ENCODE assay signal across 14 cellular contexts in the genomic region with DNA sequence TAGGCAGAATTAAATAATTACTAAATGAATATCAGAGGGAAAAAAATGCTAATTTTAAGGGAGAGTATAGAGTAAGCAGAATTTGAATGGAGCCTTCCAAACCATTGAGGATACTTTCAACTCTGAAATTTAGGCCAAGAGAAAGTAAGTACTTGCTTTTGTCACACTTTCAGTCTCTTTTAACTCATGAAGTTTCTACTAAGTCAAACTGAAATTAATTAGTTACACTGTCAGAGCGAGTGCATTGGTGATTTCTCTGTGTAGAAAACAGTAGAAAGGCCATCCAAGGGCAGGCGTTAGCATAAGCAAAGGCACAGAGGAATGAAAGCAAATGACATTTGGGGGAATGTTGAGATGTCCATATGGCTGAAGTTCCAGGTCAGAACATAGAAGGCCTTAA.
DNase-seq lines count a peak whose midpoint lies in the region; ATAC-seq and TF ChIP-seq lines count a peak whose summit lies in the region.
"Had no signal": no experiment of that assay in that cellular context is flagged by ENCODE, and none has a peak within 500 bp of the region (broad histone marks: within the 10 kb centered on the region; RNA-seq: fewer than 3 reads in every experiment).

No MANE protein-coding gene starts in this region.

- peak; percentile 87 for ATAC-seq in GM19395 (IDR thresholded peaks at IDR 0.05; ENCODE audit: unreplicated experiment)
- peak; percentile 82 for ATAC-seq in HG02798 (IDR thresholded peaks at IDR 0.05; ENCODE audit: poor library complexity, unreplicated experiment)
- peak; percentile 71 for ATAC-seq in HG03442 (IDR thresholded peaks at IDR 0.05; ENCODE audit: unreplicated experiment)

- DNase-seq in GM12865 (ENCODE audit: low read depth) = peak; percentile 52
- no peak for DNase-seq in NCI-H2081 treated with DMSO at 0.1 percent for 48 hours (lab: John Stamatoyannopoulos, UW)
- DNase-seq in mesenteric fat pad (ENCODE audit: low spot score) = no peak
- DNase-seq in DMS79 treated with DMSO at 0.1 percent for 48 hours (lab: John Stamatoyannopoulos, UW) = no peak
- DNase-seq in globus pallidus (ENCODE audit: low spot score) = no peak
- DNase-seq: ACHN; activated CD4-positive, alpha-beta memory T cell treated with anti-CD3 and anti-CD28 coated beads, Interleukin-2, amount 10 ng/mL, durations not matched to agents 7 days and 5 days; EL; NCI-H1436; NK-92 treated with Interleukin-12 subunit alpha and Interleukin-12 subunit beta, amount 100 ng/mL, for 24 hours had no signal

- TF ChIP-seq CTCF in GM12865 (IDR thresholded peaks at IDR 0.05; ENCODE audit: insufficient read depth, low read depth, low read length, missing control alignments) = no peak

- no peak overlapping the region for H3K4me3 ChIP-seq in GM12865 (ENCODE audit: low read depth, low read length)
- H3K4me3 ChIP-seq: suprapubic skin had no signal
